Comparison of ENCODE assay signal across 17 cellular contexts in the genomic region with DNA sequence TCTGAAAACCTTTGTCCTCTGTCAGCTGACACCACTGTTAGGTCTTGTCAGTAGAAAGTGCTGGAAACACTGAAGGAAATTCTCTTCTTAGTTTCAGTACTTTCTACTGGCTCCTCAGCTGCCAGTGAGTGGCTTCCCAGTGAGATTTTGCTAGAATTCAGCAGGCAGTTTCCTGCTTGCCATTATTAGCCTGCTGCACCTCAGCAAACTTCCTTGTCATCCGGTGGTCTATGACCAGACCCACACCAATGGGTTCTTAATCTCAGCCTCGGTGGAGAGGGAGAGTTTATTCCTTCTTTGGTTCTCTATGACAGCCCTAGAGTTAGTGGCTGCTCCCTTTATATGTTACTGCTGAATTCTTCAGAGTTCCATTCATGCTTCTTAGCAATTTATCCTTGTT.
DNase-seq lines count a peak whose midpoint lies in the region; ATAC-seq and TF ChIP-seq lines count a peak whose summit lies in the region.
"Had no signal": no experiment of that assay in that cellular context is flagged by ENCODE, and none has a peak within 500 bp of the region (broad histone marks: within the 10 kb centered on the region; RNA-seq: fewer than 3 reads in every experiment).

No MANE protein-coding gene starts in this region.

- H3K27me3 ChIP-seq in HUES64 (ENCODE audit: insufficient read depth, low read length) = no peaks in the 10 kb centered on the region
- H3K27me3 ChIP-seq in mesendoderm (ENCODE audit: insufficient read depth, low read length, poor library complexity) = no peaks in the 10 kb centered on the region
- H3K27me3 ChIP-seq: MG63 had no signal

- 0 out of 2 replicates have a peak, but pooled peaks cover 2% of the 10 kb centered on the region for H3K36me3 Mint-ChIP-seq in WTC11
- H3K36me3 Mint-ChIP-seq: CD4-positive, CD25-positive, alpha-beta regulatory T cell had no signal

- H4K5ac ChIP-seq in mesendoderm (ENCODE audit: low read length) = no peak overlapping the region

- H3K23ac ChIP-seq in mesendoderm (ENCODE audit: low read length) = no peak overlapping the region

- 53% methylated on average over 2 of the region's 2 CpGs for WGBS in HUES64
- no CpG with 5 or more reads among the region's 2 CpGs for WGBS in mesendoderm (ENCODE audit: extremely low coverage, insufficient coverage, low lambda C conversion rate)

- ATAC-seq in WTC11 (peak; percentile 73), GM21529 (IDR thresholded peaks at IDR 0.05; ENCODE audit: unreplicated experiment) (no peak), HG02884 (IDR thresholded peaks at IDR 0.05; ENCODE audit: unreplicated experiment) (no peak), GM18517 (IDR thresholded peaks at IDR 0.05; ENCODE audit: unreplicated experiment) (no peak)

- H3K4ac ChIP-seq in mesendoderm (ENCODE audit: low read depth, low read length) = no peak overlapping the region

- H2BK120ac ChIP-seq in mesendoderm (ENCODE audit: low read depth, low read length) = no peak overlapping the region

- DNase-seq in COR-L47 (lab: John Stamatoyannopoulos, UW) = peak; percentile 34
- DNase-seq in WTC11 (ENCODE audit: low spot score) = no peak
- DNase-seq in mesendoderm = peak; percentile 18
- no peak for DNase-seq in SW 1271 (lab: John Stamatoyannopoulos, UW)
- DNase-seq: ACHN; AML-193; Calu3; CD4-positive, CD25-positive, alpha-beta regulatory T cell; DMS79; MG63; NCI-H1092 treated with DMSO at 0.1 percent for 48 hours; NCI-H1694 treated with DMSO at 0.1 percent for 48 hours had no signal

- peak overlapping the region; percentile 23; the same call in 1 of the 2 replicates for H3K4me3 Mint-ChIP-seq in WTC11
- H3K4me3 Mint-ChIP-seq: CD4-positive, CD25-positive, alpha-beta regulatory T cell had no signal

- H3K27ac ChIP-seq in HUES64 (ENCODE audit: low read depth, low read length) = peak overlapping the region; percentile 69
- H3K27ac ChIP-seq in mesendoderm (ENCODE audit: low read depth, low read length) = no peak overlapping the region
- H3K27ac ChIP-seq: KMS-11 had no signal

- H3K4me3 ChIP-seq in HUES64 (ENCODE audit: low read length) (no peak overlapping the region), mesendoderm (ENCODE audit: low read length) (no peak overlapping the region)
- H3K4me3 ChIP-seq: MG63 had no signal

- no peak overlapping the region for H3K56ac ChIP-seq in mesendoderm (ENCODE audit: low read length)

- H3K9me3 ChIP-seq in HUES64 (ENCODE audit: insufficient read depth, low read depth, low read length) = no peaks in the 10 kb centered on the region
- H3K9me3 ChIP-seq: MG63 had no signal

- no peaks in the 10 kb centered on the region for H3K79me1 ChIP-seq in mesendoderm (ENCODE audit: low read length)

- no peak overlapping the region for H2AK5ac ChIP-seq in mesendoderm (ENCODE audit: low read length)

- no peaks in the 10 kb centered on the region for H3K27me3 Mint-ChIP-seq in WTC11 (ENCODE audit: low read depth)
- H3K27me3 Mint-ChIP-seq: CD4-positive, CD25-positive, alpha-beta regulatory T cell had no signal

- H4K8ac ChIP-seq in mesendoderm (ENCODE audit: low read depth, low read length) = no peak overlapping the region

- H2BK15ac ChIP-seq in mesendoderm (replicated peaks; ENCODE audit: low read depth) = no peak overlapping the region

- POLR2A ChIA-PET in WTC11 (lab: Charles Lee) = no interaction called here

- H3K4me1 ChIP-seq in HUES64 (ENCODE audit: insufficient read depth, low read length) (peaks cover 13% of the 10 kb centered on the region), mesendoderm (ENCODE audit: control insufficient read depth, low read depth, low read length) (no peaks in the 10 kb centered on the region)

- no peak overlapping the region for H3K18ac ChIP-seq in mesendoderm (ENCODE audit: low read length)

- CTCF ChIA-PET in WTC11 (lab: Charles Lee) = no interaction called here

- peak overlapping the region; percentile 90 for H3K27ac Mint-ChIP-seq in WTC11
- H3K27ac Mint-ChIP-seq: CD4-positive, CD25-positive, alpha-beta regulatory T cell had no signal

- H3K4me1 Mint-ChIP-seq in WTC11 = peaks cover 13% of the 10 kb centered on the region
- H3K4me1 Mint-ChIP-seq: CD4-positive, CD25-positive, alpha-beta regulatory T cell had no signal

- TF ChIP-seq CTCF in WTC11 (IDR thresholded peaks at IDR 0.05) = no peak

- no peaks in the 10 kb centered on the region for H3K36me3 ChIP-seq in HUES64 (ENCODE audit: insufficient read depth, low read length)
- H3K36me3 ChIP-seq in mesendoderm (ENCODE audit: control insufficient read depth, insufficient read depth, low read length) = no peaks in the 10 kb centered on the region
- H3K36me3 ChIP-seq: MG63 had no signal

- no peak overlapping the region for H3K4me2 ChIP-seq in mesendoderm (ENCODE audit: low read length)
- H3K4me2 ChIP-seq: KMS-11 had no signal

- H2BK5ac ChIP-seq in mesendoderm (ENCODE audit: low read length) = no peak overlapping the region

- peak overlapping the region; percentile 40; the same call in 1 of the 2 replicates for H3K9ac ChIP-seq in HUES64 (ENCODE audit: low read depth, low read length)
- no peak overlapping the region for H3K9ac ChIP-seq in mesendoderm (ENCODE audit: low read length)
- H3K9ac ChIP-seq: KMS-11 had no signal

- H3K9me3 Mint-ChIP-seq in WTC11 = 0 out of 2 replicates have a peak, but pooled peaks cover 4% of the 10 kb centered on the region

- no peaks in the 10 kb centered on the region for H3K79me2 ChIP-seq in mesendoderm (ENCODE audit: control insufficient read depth, insufficient read depth, low read length)

TF ChIP-seq in WTC11, 78 proteins besides CTCF, POLR2A, EP300 and RAD21 (continues in another document):
- TF ChIP-seq, protein P1, sequence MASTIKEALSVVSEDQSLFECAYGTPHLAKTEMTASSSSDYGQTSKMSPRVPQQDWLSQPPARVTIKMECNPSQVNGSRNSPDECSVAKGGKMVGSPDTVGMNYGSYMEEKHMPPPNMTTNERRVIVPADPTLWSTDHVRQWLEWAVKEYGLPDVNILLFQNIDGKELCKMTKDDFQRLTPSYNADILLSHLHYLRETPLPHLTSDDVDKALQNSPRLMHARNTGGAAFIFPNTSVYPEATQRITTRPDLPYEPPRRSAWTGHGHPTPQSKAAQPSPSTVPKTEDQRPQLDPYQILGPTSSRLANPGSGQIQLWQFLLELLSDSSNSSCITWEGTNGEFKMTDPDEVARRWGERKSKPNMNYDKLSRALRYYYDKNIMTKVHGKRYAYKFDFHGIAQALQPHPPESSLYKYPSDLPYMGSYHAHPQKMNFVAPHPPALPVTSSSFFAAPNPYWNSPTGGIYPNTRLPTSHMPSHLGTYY (CRISPR knock-in tag; IDR thresholded peaks at IDR 0.05) = no peak
- TF ChIP-seq, protein P2, sequence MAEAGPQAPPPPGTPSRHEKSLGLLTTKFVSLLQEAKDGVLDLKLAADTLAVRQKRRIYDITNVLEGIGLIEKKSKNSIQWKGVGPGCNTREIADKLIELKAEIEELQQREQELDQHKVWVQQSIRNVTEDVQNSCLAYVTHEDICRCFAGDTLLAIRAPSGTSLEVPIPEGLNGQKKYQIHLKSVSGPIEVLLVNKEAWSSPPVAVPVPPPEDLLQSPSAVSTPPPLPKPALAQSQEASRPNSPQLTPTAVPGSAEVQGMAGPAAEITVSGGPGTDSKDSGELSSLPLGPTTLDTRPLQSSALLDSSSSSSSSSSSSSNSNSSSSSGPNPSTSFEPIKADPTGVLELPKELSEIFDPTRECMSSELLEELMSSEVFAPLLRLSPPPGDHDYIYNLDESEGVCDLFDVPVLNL (CRISPR knock-in tag; IDR thresholded peaks at IDR 0.05; ENCODE audit: borderline replicate concordance, low read depth) = no peak
- no peak for TF ChIP-seq ZBTB21 (CRISPR knock-in tag; IDR thresholded peaks at IDR 0.05; ENCODE audit: borderline replicate concordance)
- no peak for TF ChIP-seq FOXP1 (CRISPR knock-in tag; IDR thresholded peaks at IDR 0.05; ENCODE audit: borderline replicate concordance)
- no peak for TF ChIP-seq SMAD3 (CRISPR knock-in tag; IDR thresholded peaks at IDR 0.05; ENCODE audit: borderline replicate concordance)
- TF ChIP-seq, protein P3, sequence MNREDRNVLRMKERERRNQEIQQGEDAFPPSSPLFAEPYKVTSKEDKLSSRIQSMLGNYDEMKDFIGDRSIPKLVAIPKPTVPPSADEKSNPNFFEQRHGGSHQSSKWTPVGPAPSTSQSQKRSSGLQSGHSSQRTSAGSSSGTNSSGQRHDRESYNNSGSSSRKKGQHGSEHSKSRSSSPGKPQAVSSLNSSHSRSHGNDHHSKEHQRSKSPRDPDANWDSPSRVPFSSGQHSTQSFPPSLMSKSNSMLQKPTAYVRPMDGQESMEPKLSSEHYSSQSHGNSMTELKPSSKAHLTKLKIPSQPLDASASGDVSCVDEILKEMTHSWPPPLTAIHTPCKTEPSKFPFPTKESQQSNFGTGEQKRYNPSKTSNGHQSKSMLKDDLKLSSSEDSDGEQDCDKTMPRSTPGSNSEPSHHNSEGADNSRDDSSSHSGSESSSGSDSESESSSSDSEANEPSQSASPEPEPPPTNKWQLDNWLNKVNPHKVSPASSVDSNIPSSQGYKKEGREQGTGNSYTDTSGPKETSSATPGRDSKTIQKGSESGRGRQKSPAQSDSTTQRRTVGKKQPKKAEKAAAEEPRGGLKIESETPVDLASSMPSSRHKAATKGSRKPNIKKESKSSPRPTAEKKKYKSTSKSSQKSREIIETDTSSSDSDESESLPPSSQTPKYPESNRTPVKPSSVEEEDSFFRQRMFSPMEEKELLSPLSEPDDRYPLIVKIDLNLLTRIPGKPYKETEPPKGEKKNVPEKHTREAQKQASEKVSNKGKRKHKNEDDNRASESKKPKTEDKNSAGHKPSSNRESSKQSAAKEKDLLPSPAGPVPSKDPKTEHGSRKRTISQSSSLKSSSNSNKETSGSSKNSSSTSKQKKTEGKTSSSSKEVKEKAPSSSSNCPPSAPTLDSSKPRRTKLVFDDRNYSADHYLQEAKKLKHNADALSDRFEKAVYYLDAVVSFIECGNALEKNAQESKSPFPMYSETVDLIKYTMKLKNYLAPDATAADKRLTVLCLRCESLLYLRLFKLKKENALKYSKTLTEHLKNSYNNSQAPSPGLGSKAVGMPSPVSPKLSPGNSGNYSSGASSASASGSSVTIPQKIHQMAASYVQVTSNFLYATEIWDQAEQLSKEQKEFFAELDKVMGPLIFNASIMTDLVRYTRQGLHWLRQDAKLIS (CRISPR knock-in tag; IDR thresholded peaks at IDR 0.05; ENCODE audit: borderline replicate concordance) = no peak
- TF ChIP-seq SP1 (CRISPR knock-in tag; conservative IDR thresholded peaks at IDR 0.05) = no peak
- no peak for TF ChIP-seq MYBL2 (CRISPR knock-in tag; IDR thresholded peaks at IDR 0.05)
- no peak for TF ChIP-seq OVOL2 (CRISPR knock-in tag; IDR thresholded peaks at IDR 0.05; ENCODE audit: borderline replicate concordance)
- no peak for TF ChIP-seq SOX15 (CRISPR knock-in tag; IDR thresholded peaks at IDR 0.05)
- TF ChIP-seq RORB (CRISPR knock-in tag; IDR thresholded peaks at IDR 0.05) = no peak
- TF ChIP-seq ZNF219 (CRISPR knock-in tag; IDR thresholded peaks at IDR 0.05; ENCODE audit: borderline replicate concordance) = no peak

Comparison
In these comparisons a context has a peak if more than half of its experiments do, and no peak if none do; other contexts are left out.
1. DNase-seq: peak in COR-L47 (single experiment) and mesendoderm (single experiment); none in WTC11 (single experiment) and SW 1271 (0 of 2).